18 cellular contexts compared by ENCODE assay signal in the genomic region with DNA sequence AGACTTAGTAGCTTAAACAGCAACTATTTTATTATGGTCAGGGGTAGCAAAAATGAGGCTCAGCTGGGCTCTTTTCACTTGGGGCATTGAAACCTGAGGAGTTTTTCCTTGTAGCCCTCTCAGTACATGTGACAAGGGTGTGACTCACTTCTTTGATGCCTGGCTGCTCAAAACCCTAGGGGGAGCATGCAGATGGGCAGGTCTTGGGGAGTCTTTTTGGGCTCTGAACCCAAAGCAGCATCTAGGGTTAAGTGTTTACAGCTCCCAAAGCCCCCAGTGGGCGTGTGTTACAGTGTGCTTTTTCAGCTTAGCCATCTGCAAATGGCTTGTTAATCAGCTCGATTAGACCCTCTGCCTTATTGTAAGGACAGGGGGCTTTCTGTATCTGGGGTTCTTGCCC.
"Had no signal": no experiment of that assay in that cellular context is flagged by ENCODE, and none has a peak within 500 bp of the region (broad histone marks: within the 10 kb centered on the region; RNA-seq: fewer than 3 reads in every experiment).

No MANE protein-coding gene starts in this region.

- H3K4me1 ChIP-seq: colonic mucosa, tibial artery had no signal

- H3K4me3 Mint-ChIP-seq: activated CD4-positive, alpha-beta memory T cell treated with anti-CD3 and anti-CD28 coated beads, Interleukin-2, amount 10 ng/mL, durations not matched to agents 7 days and 5 days; activated naive CD8-positive, alpha-beta T cell treated with anti-CD3 and anti-CD28 coated beads, Interleukin-2, amount 10 ng/mL, durations not matched to agents 7 days and 5 days; activated T-helper 17 cell treated with anti-CD3 and anti-CD28 coated beads, Interleukin-2, amount 50 U/mL, for 72 hours; mesothelial cell of epicardium; nephron had no signal

- H3K36me3 ChIP-seq: colonic mucosa, tibial artery had no signal

- ATAC-seq: activated T-helper 17 cell treated with anti-CD3 and anti-CD28 coated beads, Interleukin-2, amount 50 U/mL, for 72 hours; esophagus mucosa; stimulated activated naive CD8-positive, alpha-beta T cell treated with anti-CD3 and anti-CD28 coated beads, Interleukin-15, Interleukin-2, amounts not matched to agents 100 U/mL and 50 U/mL, for 24 hours had no signal

- H3K4me3 ChIP-seq: colonic mucosa, lung, tibial artery had no signal

- H3K27ac Mint-ChIP-seq: activated CD4-positive, alpha-beta memory T cell treated with anti-CD3 and anti-CD28 coated beads, Interleukin-2, amount 10 ng/mL, durations not matched to agents 7 days and 5 days; activated naive CD8-positive, alpha-beta T cell treated with anti-CD3 and anti-CD28 coated beads, Interleukin-2, amount 10 ng/mL, durations not matched to agents 7 days and 5 days; activated T-helper 17 cell treated with anti-CD3 and anti-CD28 coated beads, Interleukin-2, amount 50 U/mL, for 72 hours; mesothelial cell of epicardium; nephron had no signal

- H3K27me3 Mint-ChIP-seq: activated CD4-positive, alpha-beta memory T cell treated with anti-CD3 and anti-CD28 coated beads, Interleukin-2, amount 10 ng/mL, durations not matched to agents 7 days and 5 days; activated naive CD8-positive, alpha-beta T cell treated with anti-CD3 and anti-CD28 coated beads, Interleukin-2, amount 10 ng/mL, durations not matched to agents 7 days and 5 days; activated T-helper 17 cell treated with anti-CD3 and anti-CD28 coated beads, Interleukin-2, amount 50 U/mL, for 72 hours had no signal

- H3K4me1 Mint-ChIP-seq: activated CD4-positive, alpha-beta memory T cell treated with anti-CD3 and anti-CD28 coated beads, Interleukin-2, amount 10 ng/mL, durations not matched to agents 7 days and 5 days; activated naive CD8-positive, alpha-beta T cell treated with anti-CD3 and anti-CD28 coated beads, Interleukin-2, amount 10 ng/mL, durations not matched to agents 7 days and 5 days; activated T-helper 17 cell treated with anti-CD3 and anti-CD28 coated beads, Interleukin-2, amount 50 U/mL, for 72 hours; nephron had no signal

- H3K27me3 ChIP-seq: colonic mucosa, tibial artery had no signal

- H3K36me3 Mint-ChIP-seq: activated naive CD8-positive, alpha-beta T cell treated with anti-CD3 and anti-CD28 coated beads, Interleukin-2, amount 10 ng/mL, durations not matched to agents 7 days and 5 days; mesothelial cell of epicardium had no signal

- DNase-seq: activated CD4-positive, alpha-beta memory T cell treated with anti-CD3 and anti-CD28 coated beads, Interleukin-2, amount 10 ng/mL, durations not matched to agents 7 days and 5 days; activated CD4-positive, alpha-beta T cell treated with anti-CD3 and anti-CD28 coated beads for 48 hours; activated CD4-positive, CD25-positive, alpha-beta regulatory T cell; activated naive CD4-positive, alpha-beta T cell; activated naive CD8-positive, alpha-beta T cell treated with anti-CD3 and anti-CD28 coated beads, Interleukin-2, amount 10 ng/mL, durations not matched to agents 7 days and 5 days; activated T-cell treated with anti-CD3 and anti-CD28 coated beads, Interleukin-2, amount 50 U/mL, for 1 hour; amygdala; caudate nucleus; colonic mucosa; occipital lobe; stimulated activated naive CD8-positive, alpha-beta T cell treated with anti-CD3 and anti-CD28 coated beads, Interleukin-15, Interleukin-2, amounts not matched to agents 100 U/mL and 50 U/mL, for 24 hours; substantia nigra; tibial artery had no signal

- H3K9me3 ChIP-seq: colonic mucosa, tibial artery had no signal

- H3K9me3 Mint-ChIP-seq: activated T-helper 17 cell treated with anti-CD3 and anti-CD28 coated beads, Interleukin-2, amount 50 U/mL, for 72 hours; mesothelial cell of epicardium; nephron had no signal

- H3K27ac ChIP-seq: colonic mucosa, tibial artery had no signal
